In genomic region chr6:423062-423798, GRCh38 we compare ENCODE assay signal across 15 cellular contexts. TPM values are rescaled to one million over a fixed set of nuclear protein-coding genes. Genes with fewer than 3 reads are reported as not detected.
DNase-seq lines count a peak whose midpoint lies in the region; ATAC-seq and TF ChIP-seq lines count a peak whose summit lies in the region.
"Had no signal": no experiment of that assay in that cellular context is flagged by ENCODE, and none has a peak within 500 bp of the region (broad histone marks: within the 10 kb centered on the region; RNA-seq: fewer than 3 reads in every experiment).

No MANE protein-coding gene starts in this region.

- no peak overlapping the region for H3K4me3 Mint-ChIP-seq in activated naive CD4-positive, alpha-beta T cell treated with anti-CD3 and anti-CD28 coated beads, Interleukin-2, amount 50 U/mL, for 24 hours
- no peak overlapping the region for H3K4me3 Mint-ChIP-seq in chondrocyte (ENCODE audit: unreplicated experiment)
- H3K4me3 Mint-ChIP-seq: T-cell had no signal

- intact Hi-C loops in PC-3 (cut with micrococcal nuclease) (no loop called here), thyroid gland (cut with DNase I) (no loop called here)

- TF ChIP-seq CTCF in PC-3 (conservative IDR thresholded peaks at IDR 0.05; ENCODE audit: low read depth, low read length) (no peak), chondrocyte (IDR thresholded peaks at IDR 0.05) (no peak), thyroid gland (IDR thresholded peaks at IDR 0.05) (no peak), GM13977 (IDR thresholded peaks at IDR 0.05; ENCODE audit: extremely low read depth, insufficient read depth, missing control alignments) (no peak)

- peak; percentile 25 for ATAC-seq in PC-3
- ATAC-seq: heart right ventricle had no signal

- BruUV-seq in PC-3 (replicated peaks; lab: Mats Ljungman, UMichigan) = TSS peak; percentile 52

- no peaks in the 10 kb centered on the region for H3K36me3 ChIP-seq in PC-3 (ENCODE audit: low read depth, low read length)
- no peaks in the 10 kb centered on the region for H3K36me3 ChIP-seq in thyroid gland
- H3K36me3 ChIP-seq: colonic mucosa, heart right ventricle, upper lobe of left lung had no signal

- H3K9me3 ChIP-seq in PC-3 (ENCODE audit: low read length) = no peaks in the 10 kb centered on the region
- no peaks in the 10 kb centered on the region for H3K9me3 ChIP-seq in thyroid gland
- H3K9me3 ChIP-seq: colonic mucosa had no signal

- 90 to 91% methylated on average over 11 of the region's 11 CpGs for WGBS in thyroid gland, 2 donors

- H2AFZ ChIP-seq in PC-3 (ENCODE audit: low read length) = no peak overlapping the region

- H3K4me3 ChIP-seq in PC-3 (ENCODE audit: low read length) = no peak overlapping the region
- H3K4me3 ChIP-seq in thyroid gland (replicated peaks in 1 of 3) = no peak overlapping the region
- H3K4me3 ChIP-seq: colonic mucosa, heart right ventricle, upper lobe of left lung had no signal

- no peaks in the 10 kb centered on the region for H3K9me2 ChIP-seq in PC-3 (replicated peaks; ENCODE audit: low read length)

- peak overlapping the region; percentile 48 for H3K4me2 ChIP-seq in PC-3 (ENCODE audit: low read length)

- H3K4me1 Mint-ChIP-seq in activated naive CD4-positive, alpha-beta T cell treated with anti-CD3 and anti-CD28 coated beads, Interleukin-2, amount 50 U/mL, for 24 hours = peaks cover 29% of the 10 kb centered on the region
- H3K4me1 Mint-ChIP-seq in chondrocyte (ENCODE audit: low read depth) = peaks cover 17% of the 10 kb centered on the region

- DNase-seq in activated naive CD4-positive, alpha-beta T cell treated with Interleukin-2 at 50 U/mL for 16 hours = no peak
- DNase-seq in PC-3 = no peak
- no peak for DNase-seq in chondrocyte (ENCODE audit: low spot score)
- no peak for DNase-seq in thyroid gland
- DNase-seq in NCI-H510A (lab: John Stamatoyannopoulos, UW) = no peak
- no peak for DNase-seq in GM13977 (ENCODE audit: low spot score)
- DNase-seq in HUDEP-2 (lab: John Stamatoyannopoulos, UW; ENCODE audit: unreplicated experiment in 76 of 76) = no peak
- DNase-seq: colonic mucosa, DMS79 treated with DMSO at 0.1 percent for 48 hours, heart right ventricle, KBM-7, NCI-H524, T-cell had no signal

- H3K27ac ChIP-seq in PC-3 (ENCODE audit: low read length) (peak overlapping the region; percentile 76), thyroid gland (peak overlapping the region in 2 of 3 donors; percentile 47 to 68)
- H3K27ac ChIP-seq: colonic mucosa, heart right ventricle, upper lobe of left lung had no signal

- in situ Hi-C loops in GM13977 (cut with MboI; ENCODE audit: low pct_unique_long_range_greater_than_20kb, low sequenced_read_pairs, unreplicated experiment) = no loop called here

- H3K9ac ChIP-seq in PC-3 (ENCODE audit: low read length) = peak overlapping the region; percentile 26; the same call in 1 of the 2 replicates

- CTCF ChIA-PET in PC-3 (lab: Charles Lee) = interaction anchor here (0.6 to 0.7 kb wide), 4 partner anchors 22 to 170 kb away, joined by 4 to 9 read pairs (median 6); no protein-coding TSS in a partner anchor

- H3K79me2 ChIP-seq in PC-3 (ENCODE audit: low read length) = no peaks in the 10 kb centered on the region

- H3K27me3 ChIP-seq in PC-3 (ENCODE audit: low read length) (no peaks in the 10 kb centered on the region), thyroid gland (no peaks in the 10 kb centered on the region)
- H3K27me3 ChIP-seq: colonic mucosa, upper lobe of left lung had no signal

- POLR2A ChIA-PET in PC-3 (lab: Charles Lee; ENCODE audit: unreplicated experiment) = interaction anchor here (0.6 kb wide), 1 partner anchor 111 kb away, joined by 7 read pairs; no protein-coding TSS in a partner anchor

- no peaks in the 10 kb centered on the region for H4K20me1 ChIP-seq in PC-3 (ENCODE audit: low read length)

- no peak for TF ChIP-seq POLR2A in thyroid gland (IDR thresholded peaks at IDR 0.05)

- no peaks in the 10 kb centered on the region for H3F3A ChIP-seq in PC-3 (ENCODE audit: low read length, unreplicated experiment)

- peak overlapping the region; percentile 87 for H3K27ac Mint-ChIP-seq in activated naive CD4-positive, alpha-beta T cell treated with anti-CD3 and anti-CD28 coated beads, Interleukin-2, amount 50 U/mL, for 24 hours
- peak overlapping the region; percentile 89 for H3K27ac Mint-ChIP-seq in chondrocyte (ENCODE audit: unreplicated experiment)
- H3K27ac Mint-ChIP-seq: T-cell had no signal

- H3K36me3 Mint-ChIP-seq in activated naive CD4-positive, alpha-beta T cell treated with anti-CD3 and anti-CD28 coated beads, Interleukin-2, amount 50 U/mL, for 24 hours = no peaks in the 10 kb centered on the region
- H3K36me3 Mint-ChIP-seq in chondrocyte (ENCODE audit: low read depth) = no peaks in the 10 kb centered on the region
- H3K36me3 Mint-ChIP-seq: T-cell had no signal

- H3K9me3 Mint-ChIP-seq in activated naive CD4-positive, alpha-beta T cell treated with anti-CD3 and anti-CD28 coated beads, Interleukin-2, amount 50 U/mL, for 24 hours = no peaks in the 10 kb centered on the region
- H3K9me3 Mint-ChIP-seq in chondrocyte (ENCODE audit: low read depth) = peaks cover 8% of the 10 kb centered on the region

- H3K4me1 ChIP-seq in PC-3 (ENCODE audit: insufficient read depth, low read length) (peaks cover 18% of the 10 kb centered on the region), thyroid gland (peaks cover 0 to 8% of the 10 kb centered on the region in 2 donors)
- H3K4me1 ChIP-seq: colonic mucosa, heart right ventricle had no signal

- no peaks in the 10 kb centered on the region for H3K27me3 Mint-ChIP-seq in activated naive CD4-positive, alpha-beta T cell treated with anti-CD3 and anti-CD28 coated beads, Interleukin-2, amount 50 U/mL, for 24 hours
- H3K27me3 Mint-ChIP-seq in chondrocyte (ENCODE audit: low read depth) = no peaks in the 10 kb centered on the region
- H3K27me3 Mint-ChIP-seq: T-cell had no signal

RNA-seq across cellular contexts. Expression of gene IRF4, which starts 31.7 kb away (rescaled TPM):
- total RNA-seq in PC-3 (2014; rRNA removed) (0.15 TPM in 1 of 2 replicates, not detected in the other), chondrocyte (0.05 TPM in 1 of 3 replicates, not detected in the others), thyroid gland (1 to 10 TPM in 3 of 4 donors, under 1 TPM in 1; 0.54 to 2.3 (median 1.3) TPM)
